1 cellular context compared by ENCODE assay signal in the genomic region with DNA sequence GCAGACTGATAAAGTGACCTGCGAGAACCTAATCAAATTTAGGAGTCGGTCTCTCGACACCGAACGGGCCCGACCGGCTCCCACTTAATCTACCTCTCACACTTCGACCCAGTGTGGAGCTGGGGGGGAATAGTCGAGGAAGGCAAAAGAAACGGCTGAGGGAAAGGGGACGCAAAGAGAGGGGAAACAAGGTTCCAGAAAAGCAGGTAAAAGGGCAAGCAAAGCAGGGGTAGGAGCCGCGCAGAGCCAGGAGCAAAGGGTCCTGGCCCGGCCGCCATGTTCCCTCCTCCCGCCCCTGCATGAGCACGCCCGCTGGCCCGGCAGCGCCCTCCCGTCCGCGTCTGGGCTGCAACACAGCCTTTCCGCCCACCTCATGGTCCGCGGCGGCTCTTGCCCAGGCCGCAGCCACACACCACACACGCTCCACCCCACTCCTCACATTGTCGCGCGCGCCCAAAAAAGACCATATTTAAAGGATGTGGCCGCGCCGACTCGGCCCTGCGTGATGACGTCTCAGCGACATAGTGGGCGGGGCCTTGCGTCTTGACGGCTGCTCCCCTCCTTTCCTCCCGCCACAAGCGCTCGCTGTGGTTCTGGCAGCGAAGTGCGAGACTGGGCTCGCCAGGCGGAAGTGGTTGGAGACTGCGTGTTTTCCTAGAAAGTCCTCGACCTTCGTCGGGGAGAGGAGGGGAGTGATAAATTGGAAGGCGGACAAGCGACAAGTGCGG.
TF ChIP-seq lines count a peak whose summit lies in the region.

A gene with protein sequence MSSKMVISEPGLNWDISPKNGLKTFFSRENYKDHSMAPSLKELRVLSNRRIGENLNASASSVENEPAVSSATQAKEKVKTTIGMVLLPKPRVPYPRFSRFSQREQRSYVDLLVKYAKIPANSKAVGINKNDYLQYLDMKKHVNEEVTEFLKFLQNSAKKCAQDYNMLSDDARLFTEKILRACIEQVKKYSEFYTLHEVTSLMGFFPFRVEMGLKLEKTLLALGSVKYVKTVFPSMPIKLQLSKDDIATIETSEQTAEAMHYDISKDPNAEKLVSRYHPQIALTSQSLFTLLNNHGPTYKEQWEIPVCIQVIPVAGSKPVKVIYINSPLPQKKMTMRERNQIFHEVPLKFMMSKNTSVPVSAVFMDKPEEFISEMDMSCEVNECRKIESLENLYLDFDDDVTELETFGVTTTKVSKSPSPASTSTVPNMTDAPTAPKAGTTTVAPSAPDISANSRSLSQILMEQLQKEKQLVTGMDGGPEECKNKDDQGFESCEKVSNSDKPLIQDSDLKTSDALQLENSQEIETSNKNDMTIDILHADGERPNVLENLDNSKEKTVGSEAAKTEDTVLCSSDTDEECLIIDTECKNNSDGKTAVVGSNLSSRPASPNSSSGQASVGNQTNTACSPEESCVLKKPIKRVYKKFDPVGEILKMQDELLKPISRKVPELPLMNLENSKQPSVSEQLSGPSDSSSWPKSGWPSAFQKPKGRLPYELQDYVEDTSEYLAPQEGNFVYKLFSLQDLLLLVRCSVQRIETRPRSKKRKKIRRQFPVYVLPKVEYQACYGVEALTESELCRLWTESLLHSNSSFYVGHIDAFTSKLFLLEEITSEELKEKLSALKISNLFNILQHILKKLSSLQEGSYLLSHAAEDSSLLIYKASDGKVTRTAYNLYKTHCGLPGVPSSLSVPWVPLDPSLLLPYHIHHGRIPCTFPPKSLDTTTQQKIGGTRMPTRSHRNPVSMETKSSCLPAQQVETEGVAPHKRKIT (minus strand): TSS at position 510 of the 728 bp plus-strand sequence. CDS start 1,165 bp downstream, outside the sequence.

TF ChIP-seq in liver, 16 proteins besides CTCF, POLR2A, EP300 and RAD21 (continued from another document):
- no peak for TF ChIP-seq FOXA1 (IDR thresholded peaks at IDR 0.05)
- TF ChIP-seq, protein P1, sequence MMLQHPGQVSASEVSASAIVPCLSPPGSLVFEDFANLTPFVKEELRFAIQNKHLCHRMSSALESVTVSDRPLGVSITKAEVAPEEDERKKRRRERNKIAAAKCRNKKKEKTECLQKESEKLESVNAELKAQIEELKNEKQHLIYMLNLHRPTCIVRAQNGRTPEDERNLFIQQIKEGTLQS (IDR thresholded peaks at IDR 0.05) = no peak
- TF ChIP-seq HNF4A (conservative IDR thresholded peaks at IDR 0.05) = peak in 1 of 2 donors; percentile 19
- TF ChIP-seq, protein P2, sequence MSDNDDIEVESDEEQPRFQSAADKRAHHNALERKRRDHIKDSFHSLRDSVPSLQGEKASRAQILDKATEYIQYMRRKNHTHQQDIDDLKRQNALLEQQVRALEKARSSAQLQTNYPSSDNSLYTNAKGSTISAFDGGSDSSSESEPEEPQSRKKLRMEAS (IDR thresholded peaks at IDR 0.05) = peak; percentile 46
- peak; percentile 31 to 77 for TF ChIP-seq GABPA (IDR thresholded peaks at IDR 0.05 in 1 of 2, conservative IDR thresholded peaks at IDR 0.05 in 1 of 2)
- TF ChIP-seq EGR1 (IDR thresholded peaks at IDR 0.05; ENCODE audit: low read depth in 2 of 2) = peak; percentile 22 to 67
- peak; percentile 18 for TF ChIP-seq FOXA2 (IDR thresholded peaks at IDR 0.05)
- no peak for TF ChIP-seq HNF4G (IDR thresholded peaks at IDR 0.05)
- TF ChIP-seq YY1 (IDR thresholded peaks at IDR 0.05) = peak; percentile 96
- peak; percentile 76 for TF ChIP-seq NR2F2 (IDR thresholded peaks at IDR 0.05)
